Comparison of ENCODE assay signal across 22 cellular contexts in genomic region chr3:135090020-135090717, GRCh38.
"Had no signal": no experiment of that assay in that cellular context is flagged by ENCODE, and none has a peak within 500 bp of the region (broad histone marks: within the 10 kb centered on the region; RNA-seq: fewer than 3 reads in every experiment).

No MANE protein-coding gene starts in this region.

- H3K4me1 ChIP-seq: ascending aorta, body of pancreas had no signal

- H3K27ac ChIP-seq: ascending aorta, body of pancreas had no signal

- H3K9me3 ChIP-seq: ascending aorta, body of pancreas had no signal

- H3K4me3 ChIP-seq: ascending aorta, body of pancreas had no signal

- H3K27me3 ChIP-seq: ascending aorta, body of pancreas had no signal

- H3K36me3 ChIP-seq: ascending aorta had no signal

- ATAC-seq: activated CD4-positive, CD25-positive, alpha-beta regulatory T cell treated with anti-CD3 and anti-CD28 coated beads, Interleukin-2, amount 50 U/mL, for 24 hours; activated CD8-positive, alpha-beta T cell treated with anti-CD3 and anti-CD28 coated beads, Interleukin-2, amount 10 ng/mL, durations not matched to agents 7 days and 5 days; body of pancreas had no signal

- DNase-seq: activated CD4-positive, alpha-beta T cell treated with anti-CD3 and anti-CD28 coated beads for 4 hours; activated CD8-positive, alpha-beta memory T cell treated with anti-CD3 and anti-CD28 coated beads, Interleukin-2, amount 50 U/mL, for 48 hours; activated CD8-positive, alpha-beta T cell treated with anti-CD3 and anti-CD28 coated beads, Interleukin-2, amount 10 ng/mL, durations not matched to agents 7 days and 5 days; activated effector memory CD4-positive, alpha-beta T cell treated with Interleukin-2 at 50 U/mL for 16 hours; activated naive CD4-positive, alpha-beta T cell treated with Interleukin-2 at 50 U/mL for 16 hours; activated naive CD8-positive, alpha-beta T cell treated with anti-CD3 and anti-CD28 coated beads, Interleukin-2, amount 50 U/mL, for 24 hours; activated T-cell treated with anti-CD3 and anti-CD28 coated beads, Interleukin-2, amount 50 U/mL, for 1 hour; amniotic stem cell; body of pancreas; Karpas-422; MM.1S; NCI-H1105; NCI-H1436; NCI-H1694 treated with DMSO at 0.1 percent for 48 hours; NCI-H2081; NCI-H510A treated with DMSO at 0.1 percent for 48 hours; NCI-H69; NK-92 treated with Interleukin-12 subunit alpha and Interleukin-12 subunit beta, amount 100 ng/mL, for 24 hours; Right ventricle myocardium superior; RPMI8226 had no signal
